Comparison of ENCODE assay signal across 26 cellular contexts in genomic region chr1:174211486-174211885, GRCh38. TPM values are rescaled to one million over a fixed set of nuclear protein-coding genes. Genes with fewer than 3 reads are reported as not detected.
DNase-seq lines count a peak whose midpoint lies in the region; ATAC-seq, FAIRE-seq and TF ChIP-seq lines count a peak whose summit lies in the region.
"Had no signal": no experiment of that assay in that cellular context is flagged by ENCODE, and none has a peak within 500 bp of the region (broad histone marks: within the 10 kb centered on the region; RNA-seq: fewer than 3 reads in every experiment).

No MANE protein-coding gene starts in this region.

- no peaks in the 10 kb centered on the region for H3K9me3 ChIP-seq in HEK293 (ENCODE audit: control insufficient read depth, insufficient read depth, low read depth, low read length)
- peaks cover 13% of the 10 kb centered on the region for H3K9me3 ChIP-seq in K562 (replicated peaks; ENCODE audit: control insufficient read depth, insufficient read depth, low read depth, low read length)
- H3K9me3 ChIP-seq: BE2C had no signal

- no peak for TF ChIP-seq RAD21 in K562 (CRISPR knock-in tag; conservative IDR thresholded peaks at IDR 0.05 in 1 of 2, IDR thresholded peaks at IDR 0.05 in 1 of 2)

- H3K4me1 ChIP-seq in HEK293 (ENCODE audit: control insufficient read depth, insufficient read depth, low read length) (no peaks in the 10 kb centered on the region), K562 (replicated peaks in 1 of 2; ENCODE audit: control insufficient read depth in 2 of 2, insufficient read depth in 2 of 2, low read length in 2 of 2) (no peaks in the 10 kb centered on the region; a peak in 2 of 5 replicates)
- H3K4me1 ChIP-seq: BE2C had no signal

- ATAC-seq in K562 (no peak), memory B cell (ENCODE audit: low read depth) (no peak), GM21367 (IDR thresholded peaks at IDR 0.05; ENCODE audit: unreplicated experiment) (no peak)
- ATAC-seq: GM12878 had no signal

- H3K27ac ChIP-seq in HEK293 (ENCODE audit: extremely low read depth, low read depth, low read length), result no peak overlapping the region
- H3K27ac ChIP-seq in K562 (ENCODE audit: extremely low read depth, low read depth, low read length), result no peak overlapping the region
- H3K27ac ChIP-seq: BLaER1 had no signal

- no peak for FAIRE-seq in K562 (lab: Jason Lieb, UNC)
- FAIRE-seq: A204.1, GM12878, GM12892 had no signal

- H3K9me1 ChIP-seq in K562 (ENCODE audit: control insufficient read depth, insufficient read depth, low read length), result no peaks in the 10 kb centered on the region

- H3K27me3 ChIP-seq in K562 (ENCODE audit: control insufficient read depth in 2 of 2, insufficient read depth in 2 of 2, low read length in 2 of 2), result no peaks in the 10 kb centered on the region
- H3K27me3 ChIP-seq: BE2C, BLaER1 had no signal

- H3K4me1 Mint-ChIP-seq in memory B cell, result peaks cover 16% of the 10 kb centered on the region

- H3K36me3 Mint-ChIP-seq in memory B cell, result peaks cover 4% of the 10 kb centered on the region
- H3K36me3 Mint-ChIP-seq: CD4-positive, alpha-beta memory T cell; CD4-positive, CD25-positive, alpha-beta regulatory T cell had no signal

- no peak overlapping the region for H3K4me3 Mint-ChIP-seq in memory B cell
- H3K4me3 Mint-ChIP-seq: CD14-positive monocyte; CD4-positive, alpha-beta memory T cell; CD4-positive, CD25-positive, alpha-beta regulatory T cell; CD8-positive, alpha-beta memory T cell had no signal

- H3K9ac ChIP-seq in K562 (ENCODE audit: insufficient read depth in 1 of 2, low read depth in 2 of 2, low read length in 2 of 2), result no peak overlapping the region
- H3K9ac ChIP-seq: BLaER1 had no signal

- H3K27ac Mint-ChIP-seq in memory B cell, result peak overlapping the region; percentile 57
- H3K27ac Mint-ChIP-seq: CD14-positive monocyte; CD4-positive, CD25-positive, alpha-beta regulatory T cell had no signal

- peaks cover 51% of the 10 kb centered on the region for H3K79me2 ChIP-seq in K562 (ENCODE audit: control insufficient read depth, insufficient read depth, low read length)

- POLR2A ChIA-PET in HEK293 (lab: Yijun Ruan, JAX) (no interaction called here), K562 (lab: Yijun Ruan, JAX) (interaction anchor here (1.0 kb wide), 1 partner anchor 37 kb away, joined by 3 read pairs; no protein-coding TSS in a partner anchor)

- TF ChIP-seq POLR2A in K562 (conservative IDR thresholded peaks at IDR 0.05), result no peak

- peaks cover 6% of the 10 kb centered on the region for H3K9me3 Mint-ChIP-seq in memory B cell
- H3K9me3 Mint-ChIP-seq: CD8-positive, alpha-beta memory T cell had no signal

- H3K36me3 ChIP-seq in HEK293 (ENCODE audit: control insufficient read depth in 2 of 2, insufficient read depth in 1 of 2, low read length in 2 of 2), result peaks cover 0 to 4% of the 10 kb centered on the region in 2 experiments; a peak in 1 of 3 replicates
- H3K36me3 ChIP-seq in K562 (ENCODE audit: control insufficient read depth, insufficient read depth, low read length), result 0 out of 3 replicates have a peak, but pooled peaks cover 4% of the 10 kb centered on the region
- H3K36me3 ChIP-seq: BE2C had no signal

- intact Hi-C loops in K562 (cut with micrococcal nuclease), result no loop called here

- DNase-seq in K562 (ENCODE audit: extremely low read depth in 1 of 4, low spot score in 3 of 4) (no peak), memory B cell (ENCODE audit: low spot score in 2 of 2) (no peak), LoVo (ENCODE audit: low spot score) (no peak), NCI-H2171 treated with DMSO at 0.1 percent for 48 hours (lab: John Stamatoyannopoulos, UW) (no peak)
- DNase-seq: 8988T; ACHN; BE2C; C1 segment of cervical spinal cord; CD4-positive, alpha-beta memory T cell; CD4-positive, CD25-positive, alpha-beta regulatory T cell; CD8-positive, alpha-beta memory T cell; COR-L47; DMS 273 treated with DMSO at 0.1 percent for 48 hours; DMS153; DMS53; DMS79; DND-41; EL; GDM1 had no signal

- no peak for TF ChIP-seq EP300 in K562 (IDR thresholded peaks at IDR 0.05; ENCODE audit: low read length)

- BruUV-seq in K562 (replicated peaks; lab: Mats Ljungman, UMichigan), result no TSS peak

- TF ChIP-seq CTCF in HEK293 (tag by site-specific recombination; IDR thresholded peaks at IDR 0.05) (no peak), K562 (IDR thresholded peaks at IDR 0.05 in 2 of 3, conservative IDR thresholded peaks at IDR 0.05 in 1 of 3; ENCODE audit: insufficient read depth in 2 of 3, low read depth in 1 of 3, low read length in 3 of 3) (no peak)

- in situ Hi-C loops in K562 (cut with MboI), result loop anchor here (10.0 kb wide), 1 partner anchor 117 kb away; no protein-coding TSS in a partner anchor

- H3K4me3 ChIP-seq in HEK293 (ENCODE audit: low read depth, low read length) (no peak overlapping the region), K562 (no peak overlapping the region)
- H3K4me3 ChIP-seq: BLaER1, GM12878 had no signal

- CTCF ChIA-PET in HEK293 (lab: Yijun Ruan, JAX) (interaction anchor here (0.6 kb wide), 1 partner anchor 14 kb away, joined by 3 read pairs; no protein-coding TSS in a partner anchor), K562 (lab: Yijun Ruan, JAX; ENCODE audit: low intra/inter-chr PET ratio) (no interaction called here)

- H3K27me3 Mint-ChIP-seq in memory B cell, result no peaks in the 10 kb centered on the region
- H3K27me3 Mint-ChIP-seq: CD4-positive, alpha-beta memory T cell; CD4-positive, CD25-positive, alpha-beta regulatory T cell; CD8-positive, alpha-beta memory T cell had no signal

- H2AFZ ChIP-seq in K562 (ENCODE audit: low read depth, low read length), result no peak overlapping the region

- no peak overlapping the region for H3K4me2 ChIP-seq in K562 (ENCODE audit: insufficient read depth, low read length)
- H3K4me2 ChIP-seq: BLaER1 had no signal

- no peaks in the 10 kb centered on the region for H4K20me1 ChIP-seq in K562 (replicated peaks; ENCODE audit: control insufficient read depth, insufficient read depth, low read length)
- H4K20me1 ChIP-seq: BLaER1 had no signal

TF ChIP-seq in HEK293, 187 proteins besides CTCF, POLR2A, EP300 and RAD21:
- TF ChIP-seq ZNF169 (tag by site-specific recombination; IDR thresholded peaks at IDR 0.05) (no peak), SETDB1 (IDR thresholded peaks at IDR 0.05; ENCODE audit: insufficient read length, low read length) (peak; percentile 76)
TF ChIP-seq in HEK293: peak in this region for 1.

TF ChIP-seq in K562, 482 proteins besides CTCF, POLR2A, EP300 and RAD21:
- TF ChIP-seq FOXJ3 (CRISPR knock-in tag; IDR thresholded peaks at IDR 0.05) (no peak), SRF (CRISPR knock-in tag; IDR thresholded peaks at IDR 0.05) (no peak), MEIS2 (IDR thresholded peaks at IDR 0.05; ENCODE audit: partially characterized antibody) (no peak), ZNF507 (tag; conservative IDR thresholded peaks at IDR 0.05) (peak; percentile 76), GATA2 (CRISPR knock-in tag; IDR thresholded peaks at IDR 0.05) (no peak), HNRNPK (IDR thresholded peaks at IDR 0.05; ENCODE audit: low read depth, low read length, poor library complexity, severe bottlenecking) (no peak), BCOR (IDR thresholded peaks at IDR 0.05) (no peak), SUPT5H (IDR thresholded peaks at IDR 0.05) (0 out of 2 replicates have a peak, but pooled peaks have one; percentile 17)

RNA-seq across cellular contexts. Expression of gene RABGAP1L, which starts 52.2 kb away (rescaled TPM):
- total RNA-seq in K562 (2011; cell fraction: chromatin; rRNA removed; ENCODE audit: low replicate concordance), result 89.1 and 291 TPM in 2 replicates
- 36.2 and 52.6 TPM in 2 replicates for total RNA-seq in K562 (2011; cell fraction: nucleolus; rRNA removed)
- 84.4 and 92.0 TPM in 2 replicates for total RNA-seq in K562 (2011; cell fraction: nucleoplasm; rRNA removed)
- total RNA-seq in K562 (2014; rRNA removed) (26.5 and 27.8 TPM in 2 replicates), K562 (2014; rRNA removed; fragmentation: Illumina TruSeq; extraction: Trizol) (44.9 and 49.7 TPM in 2 replicates), K562 (2015; rRNA removed; fragmentation: Illumina TruSeq; extraction: Trizol) (39.1 and 40.9 TPM in 2 replicates), K562 (2021) (29.9 and 32.2 TPM in 2 replicates)
- polyA plus RNA-seq in K562 (2011; rRNA removed) (23.8 and 26.7 TPM in 2 replicates), K562 (2014; fragmentation: Illumina TruSeq; extraction: Trizol) (21.6 and 25.6 TPM in 2 replicates), K562 (2014; fragmentation: Nextera tagmentation; extraction: Ambion mirVana) (10 to 100 TPM; 16.5 to 19.0 TPM), K562 (2014; rRNA removed) (18.7 and 24.1 TPM in 2 replicates)
- polyA plus RNA-seq in K562 (2011; cell fraction: cytosol; rRNA removed), result 9.7 and 12.2 TPM in 2 replicates
- polyA plus RNA-seq in K562 (2011; cell fraction: nucleus; rRNA removed), result 22.1 and 29.9 TPM in 2 replicates
- 20.8 and 24.8 TPM in 2 replicates for polyA plus RNA-seq in K562 (2012)
- polyA minus RNA-seq in K562 (2011; rRNA and poly(A)+ RNA removed), result 106 and 144 TPM in 2 replicates
- 15.3 and 20.0 TPM in 2 replicates for polyA minus RNA-seq in K562 (2011; cell fraction: cytosol; rRNA and poly(A)+ RNA removed)
- 85.5 and 157 TPM in 2 replicates for polyA minus RNA-seq in K562 (2011; cell fraction: nucleus; rRNA and poly(A)+ RNA removed)

Comparison
In these comparisons a context has a peak if more than half of its experiments do, and no peak if none do; other contexts are left out.
1. Of the 44 proteins assayed by ChIP-seq in both K562 and HEK293: peak only in K562: none; only in HEK293: SETDB1; in both: none; in neither: 43.